15 cellular contexts compared by ENCODE assay signal in genomic region chr4:925171-925570, GRCh38. TPM values are rescaled to one million over a fixed set of nuclear protein-coding genes. Genes with fewer than 3 reads are reported as not detected.
A peak's percentile ranks its signal among the peaks of the same experiment; 100 is the strongest.
DNase-seq lines count a peak whose midpoint lies in the region; ATAC-seq and TF ChIP-seq lines count a peak whose summit lies in the region.
"Had no signal": no experiment of that assay in that cellular context is flagged by ENCODE, and none has a peak within 500 bp of the region (broad histone marks: within the 10 kb centered on the region; RNA-seq: fewer than 3 reads in every experiment).

No MANE protein-coding gene starts in this region.

- no peak for DNase-seq in activated CD8-positive, alpha-beta T cell treated with anti-CD3 and anti-CD28 coated beads for 36 hours
- no peak for DNase-seq in activated CD8-positive, alpha-beta T cell treated with anti-CD3 and anti-CD28 coated beads, Interleukin-2, amount 10 ng/mL, durations not matched to agents 7 days and 5 days
- DNase-seq in T-helper 17 cell (no peak), islet precursor cell (peak; percentile 43), HT-29 (ENCODE audit: low spot score) (no peak)
- no peak for DNase-seq in stimulated activated effector memory CD8-positive, alpha-beta T cell treated with anti-CD3 and anti-CD28 coated beads, Interleukin-12 subunit alpha, Interleukin-12 subunit beta, amount 100 ng/mL, for 72 hours (ENCODE audit: low spot score in 2 of 2)
- DNase-seq in T-helper 2 cell treated with Interferon-gamma antibody and Interleukin-4, amounts not matched to agents 5 μg/mL and 100 μg/mL, for 36 hours (ENCODE audit: low spot score): no peak
- DNase-seq: Caco-2; NCI-H2081 treated with DMSO at 0.1 percent for 48 hours; occipital lobe; stimulated activated CD4-positive, alpha-beta T cell treated with anti-CD3 and anti-CD28 coated beads, Interleukin-2, amount 100 ng/mL, for 48 hours had no signal

- H3K36me3 Mint-ChIP-seq in activated CD8-positive, alpha-beta T cell treated with anti-CD3 and anti-CD28 coated beads for 36 hours (ENCODE audit: low read depth): peaks cover 18% of the 10 kb centered on the region
- peaks cover 37% of the 10 kb centered on the region for H3K36me3 Mint-ChIP-seq in activated CD8-positive, alpha-beta T cell treated with anti-CD3 and anti-CD28 coated beads, Interleukin-2, amount 10 ng/mL, durations not matched to agents 7 days and 5 days (ENCODE audit: low read depth)
- no peaks in the 10 kb centered on the region for H3K36me3 Mint-ChIP-seq in T-helper 17 cell (ENCODE audit: low read depth)
- H3K36me3 Mint-ChIP-seq in stimulated activated effector memory CD8-positive, alpha-beta T cell treated with anti-CD3 and anti-CD28 coated beads, Interleukin-12 subunit alpha, Interleukin-12 subunit beta, amount 100 ng/mL, for 72 hours: peaks cover 25% of the 10 kb centered on the region
- peaks cover 24% of the 10 kb centered on the region for H3K36me3 Mint-ChIP-seq in T-helper 2 cell treated with Interferon-gamma antibody and Interleukin-4, amounts not matched to agents 5 μg/mL and 100 μg/mL, for 36 hours (ENCODE audit: low read depth)

- no peaks in the 10 kb centered on the region for H3K27me3 Mint-ChIP-seq in activated CD8-positive, alpha-beta T cell treated with anti-CD3 and anti-CD28 coated beads for 36 hours
- no peaks in the 10 kb centered on the region for H3K27me3 Mint-ChIP-seq in activated CD8-positive, alpha-beta T cell treated with anti-CD3 and anti-CD28 coated beads, Interleukin-2, amount 10 ng/mL, durations not matched to agents 7 days and 5 days (ENCODE audit: low read depth)
- H3K27me3 Mint-ChIP-seq in T-helper 17 cell: no peaks in the 10 kb centered on the region
- no peaks in the 10 kb centered on the region for H3K27me3 Mint-ChIP-seq in T-helper 2 cell treated with Interferon-gamma antibody and Interleukin-4, amounts not matched to agents 5 μg/mL and 100 μg/mL, for 36 hours (ENCODE audit: low read depth)

- TF ChIP-seq CTCF in activated CD8-positive, alpha-beta T cell treated with anti-CD3 and anti-CD28 coated beads for 36 hours (IDR thresholded peaks at IDR 0.05): no peak

- peaks cover 61% of the 10 kb centered on the region for H3K4me1 Mint-ChIP-seq in activated CD8-positive, alpha-beta T cell treated with anti-CD3 and anti-CD28 coated beads for 36 hours (ENCODE audit: low read depth)
- peaks cover 61% of the 10 kb centered on the region for H3K4me1 Mint-ChIP-seq in activated CD8-positive, alpha-beta T cell treated with anti-CD3 and anti-CD28 coated beads, Interleukin-2, amount 10 ng/mL, durations not matched to agents 7 days and 5 days (ENCODE audit: low read depth)
- peaks cover 41% of the 10 kb centered on the region for H3K4me1 Mint-ChIP-seq in T-helper 17 cell
- peaks cover 65% of the 10 kb centered on the region for H3K4me1 Mint-ChIP-seq in stimulated activated effector memory CD8-positive, alpha-beta T cell treated with anti-CD3 and anti-CD28 coated beads, Interleukin-12 subunit alpha, Interleukin-12 subunit beta, amount 100 ng/mL, for 72 hours
- H3K4me1 Mint-ChIP-seq in T-helper 2 cell treated with Interferon-gamma antibody and Interleukin-4, amounts not matched to agents 5 μg/mL and 100 μg/mL, for 36 hours (ENCODE audit: low read depth): peaks cover 42% of the 10 kb centered on the region

- H3K4me3 Mint-ChIP-seq in activated CD8-positive, alpha-beta T cell treated with anti-CD3 and anti-CD28 coated beads for 36 hours: no peak overlapping the region
- no peak overlapping the region for H3K4me3 Mint-ChIP-seq in activated CD8-positive, alpha-beta T cell treated with anti-CD3 and anti-CD28 coated beads, Interleukin-2, amount 10 ng/mL, durations not matched to agents 7 days and 5 days
- peak overlapping the region; percentile 70 for H3K4me3 Mint-ChIP-seq in T-helper 17 cell
- peak overlapping the region; percentile 57 for H3K4me3 Mint-ChIP-seq in stimulated activated effector memory CD8-positive, alpha-beta T cell treated with anti-CD3 and anti-CD28 coated beads, Interleukin-12 subunit alpha, Interleukin-12 subunit beta, amount 100 ng/mL, for 72 hours
- H3K4me3 Mint-ChIP-seq in T-helper 2 cell treated with Interferon-gamma antibody and Interleukin-4, amounts not matched to agents 5 μg/mL and 100 μg/mL, for 36 hours: no peak overlapping the region
- H3K4me3 Mint-ChIP-seq: mesothelial cell of epicardium had no signal

- CTCF ChIA-PET in activated CD8-positive, alpha-beta T cell treated with anti-CD3 and anti-CD28 coated beads for 36 hours (lab: Charles Lee): no interaction called here
- CTCF ChIA-PET in activated CD8-positive, alpha-beta T cell treated with anti-CD3 and anti-CD28 coated beads, Interleukin-2, amount 10 ng/mL, durations not matched to agents 7 days and 5 days (lab: Charles Lee): no interaction called here

- intact Hi-C loops in activated CD8-positive, alpha-beta T cell treated with anti-CD3 and anti-CD28 coated beads for 36 hours (cut with micrococcal nuclease): no loop called here

- H3K9me3 Mint-ChIP-seq in activated CD8-positive, alpha-beta T cell treated with anti-CD3 and anti-CD28 coated beads for 36 hours: no peaks in the 10 kb centered on the region
- H3K9me3 Mint-ChIP-seq in activated CD8-positive, alpha-beta T cell treated with anti-CD3 and anti-CD28 coated beads, Interleukin-2, amount 10 ng/mL, durations not matched to agents 7 days and 5 days (ENCODE audit: insufficient read depth): no peaks in the 10 kb centered on the region
- no peaks in the 10 kb centered on the region for H3K9me3 Mint-ChIP-seq in stimulated activated effector memory CD8-positive, alpha-beta T cell treated with anti-CD3 and anti-CD28 coated beads, Interleukin-12 subunit alpha, Interleukin-12 subunit beta, amount 100 ng/mL, for 72 hours
- H3K9me3 Mint-ChIP-seq in T-helper 2 cell treated with Interferon-gamma antibody and Interleukin-4, amounts not matched to agents 5 μg/mL and 100 μg/mL, for 36 hours: no peaks in the 10 kb centered on the region
- H3K9me3 Mint-ChIP-seq: mesothelial cell of epicardium had no signal

- no peak for ATAC-seq in activated CD8-positive, alpha-beta T cell treated with anti-CD3 and anti-CD28 coated beads for 36 hours
- ATAC-seq in activated CD8-positive, alpha-beta T cell treated with anti-CD3 and anti-CD28 coated beads, Interleukin-2, amount 10 ng/mL, durations not matched to agents 7 days and 5 days: no peak
- ATAC-seq in T-helper 17 cell (no peak), GM19395 (IDR thresholded peaks at IDR 0.05; ENCODE audit: unreplicated experiment) (no peak)
- ATAC-seq in stimulated activated effector memory CD8-positive, alpha-beta T cell treated with anti-CD3 and anti-CD28 coated beads, Interleukin-12 subunit alpha, Interleukin-12 subunit beta, amount 100 ng/mL, for 72 hours: no peak
- ATAC-seq: HepG2 had no signal

- no peaks in the 10 kb centered on the region for H3K9me3 ChIP-seq in T-helper 17 cell (ENCODE audit: control insufficient read depth, low read length, poor library complexity, severe bottlenecking)
- H3K9me3 ChIP-seq: Caco-2, tibial nerve had no signal

- POLR2A ChIA-PET in activated CD8-positive, alpha-beta T cell treated with anti-CD3 and anti-CD28 coated beads for 36 hours (lab: Charles Lee): interaction anchor here (1.0 kb wide), 1 partner anchor 46 kb away, joined by 4 read pairs; no protein-coding TSS in a partner anchor
- POLR2A ChIA-PET in activated CD8-positive, alpha-beta T cell treated with anti-CD3 and anti-CD28 coated beads, Interleukin-2, amount 10 ng/mL, durations not matched to agents 7 days and 5 days (lab: Charles Lee): interaction anchor here (0.6 kb wide), 1 partner anchor 858 kb away, joined by 3 read pairs; no protein-coding TSS in a partner anchor

- H3K27ac Mint-ChIP-seq in activated CD8-positive, alpha-beta T cell treated with anti-CD3 and anti-CD28 coated beads for 36 hours: peak overlapping the region; percentile 87
- no peak overlapping the region for H3K27ac Mint-ChIP-seq in activated CD8-positive, alpha-beta T cell treated with anti-CD3 and anti-CD28 coated beads, Interleukin-2, amount 10 ng/mL, durations not matched to agents 7 days and 5 days
- H3K27ac Mint-ChIP-seq in T-helper 17 cell: peak overlapping the region; percentile 92
- peak overlapping the region; percentile 94 for H3K27ac Mint-ChIP-seq in stimulated activated effector memory CD8-positive, alpha-beta T cell treated with anti-CD3 and anti-CD28 coated beads, Interleukin-12 subunit alpha, Interleukin-12 subunit beta, amount 100 ng/mL, for 72 hours
- H3K27ac Mint-ChIP-seq in T-helper 2 cell treated with Interferon-gamma antibody and Interleukin-4, amounts not matched to agents 5 μg/mL and 100 μg/mL, for 36 hours: no peak overlapping the region

RNA-seq across cellular contexts. Expression of gene GAK, which starts 6.9 kb away (rescaled TPM):
- 100 to 1,000 TPM in 1 of 2 experiments, 10 to 100 TPM in 1; 97.8 to 102 TPM for total RNA-seq in activated CD8-positive, alpha-beta T cell treated with anti-CD3 and anti-CD28 coated beads for 36 hours
- total RNA-seq in activated CD8-positive, alpha-beta T cell treated with anti-CD3 and anti-CD28 coated beads, Interleukin-2, amount 10 ng/mL, durations not matched to agents 7 days and 5 days: 100 to 1,000 TPM; 155 to 163 TPM
- total RNA-seq in T-helper 17 cell: 100 to 1,000 TPM; 192 to 215 TPM
- 278 and 308 TPM in 2 replicates for total RNA-seq in HT-29 (2014; rRNA removed; shearing (Covaris generic))

RNA-seq across cellular contexts. Expression of gene TMEM175, which starts 7.1 kb away (rescaled TPM):
- total RNA-seq in activated CD8-positive, alpha-beta T cell treated with anti-CD3 and anti-CD28 coated beads for 36 hours: 10 to 100 TPM; 11.0 to 11.2 TPM
- total RNA-seq in activated CD8-positive, alpha-beta T cell treated with anti-CD3 and anti-CD28 coated beads, Interleukin-2, amount 10 ng/mL, durations not matched to agents 7 days and 5 days: 10 to 100 TPM; 27.2 to 30.1 TPM
- 10 to 100 TPM; 36.9 to 43.6 TPM for total RNA-seq in T-helper 17 cell
- total RNA-seq in HT-29 (2014; rRNA removed; shearing (Covaris generic)): 13.7 and 33.0 TPM in 2 replicates

RNA-seq across cellular contexts. Expression of gene DGKQ, which starts 48.2 kb away (rescaled TPM):
- total RNA-seq in activated CD8-positive, alpha-beta T cell treated with anti-CD3 and anti-CD28 coated beads for 36 hours: 10 to 100 TPM; 14.3 to 16.7 TPM
- 10 to 100 TPM; 15.9 to 16.2 TPM for total RNA-seq in activated CD8-positive, alpha-beta T cell treated with anti-CD3 and anti-CD28 coated beads, Interleukin-2, amount 10 ng/mL, durations not matched to agents 7 days and 5 days
- total RNA-seq in T-helper 17 cell: 10 to 100 TPM; 13.5 to 14.4 TPM
- total RNA-seq in HT-29 (2014; rRNA removed; shearing (Covaris generic)): 46.7 and 50.5 TPM in 2 replicates

Comparison
In these comparisons a context has a peak if more than half of its experiments do, and no peak if none do; other contexts are left out.
1. H3K27ac Mint-ChIP-seq: peak in activated CD8-positive, alpha-beta T cell treated with anti-CD3 and anti-CD28 coated beads for 36 hours (single experiment), T-helper 17 cell (single experiment) and stimulated activated effector memory CD8-positive, alpha-beta T cell treated with anti-CD3 and anti-CD28 coated beads, Interleukin-12 subunit alpha, Interleukin-12 subunit beta, amount 100 ng/mL, for 72 hours (single experiment); none in activated CD8-positive, alpha-beta T cell treated with anti-CD3 and anti-CD28 coated beads, Interleukin-2, amount 10 ng/mL, durations not matched to agents 7 days and 5 days (single experiment) and T-helper 2 cell treated with Interferon-gamma antibody and Interleukin-4, amounts not matched to agents 5 μg/mL and 100 μg/mL, for 36 hours (single experiment).
2. H3K4me3 Mint-ChIP-seq: peak in T-helper 17 cell (single experiment) and stimulated activated effector memory CD8-positive, alpha-beta T cell treated with anti-CD3 and anti-CD28 coated beads, Interleukin-12 subunit alpha, Interleukin-12 subunit beta, amount 100 ng/mL, for 72 hours (single experiment); none in activated CD8-positive, alpha-beta T cell treated with anti-CD3 and anti-CD28 coated beads for 36 hours (single experiment), activated CD8-positive, alpha-beta T cell treated with anti-CD3 and anti-CD28 coated beads, Interleukin-2, amount 10 ng/mL, durations not matched to agents 7 days and 5 days (single experiment) and T-helper 2 cell treated with Interferon-gamma antibody and Interleukin-4, amounts not matched to agents 5 μg/mL and 100 μg/mL, for 36 hours (single experiment).